ENCODE assay signal across 8 cellular contexts in the genomic region with DNA sequence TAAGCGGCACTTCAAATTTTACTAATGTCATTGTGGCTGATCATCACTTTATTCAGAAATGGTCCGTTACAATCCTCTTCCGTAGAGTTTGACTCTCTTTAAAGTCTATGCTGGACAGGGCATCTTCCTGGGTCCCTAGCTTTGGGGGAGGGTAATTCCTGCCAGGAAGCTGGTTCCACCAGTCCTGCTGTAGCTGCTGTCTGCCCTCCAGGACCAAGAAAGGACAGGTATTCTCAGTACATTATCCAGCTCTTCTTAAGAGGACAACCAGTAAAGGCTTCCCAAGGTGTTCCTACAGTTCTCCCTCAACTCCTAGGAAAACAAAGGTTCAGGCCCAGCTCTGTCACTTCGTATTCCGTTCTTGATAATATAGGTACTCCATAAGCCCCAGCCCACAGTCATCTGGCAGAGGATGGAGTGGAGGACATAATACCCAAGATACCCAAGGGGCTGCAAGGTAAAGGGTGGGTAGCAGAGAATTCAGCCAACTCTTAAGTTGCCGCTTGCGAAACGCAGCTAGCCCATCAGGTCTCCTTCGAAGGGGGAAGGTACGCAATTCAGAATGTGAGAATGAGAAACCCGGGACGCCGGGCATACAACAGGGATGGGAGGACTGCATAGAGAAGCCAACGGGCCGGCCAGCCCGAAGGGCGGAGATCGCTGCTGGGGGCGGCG. TPM values are rescaled to one million over a fixed set of nuclear protein-coding genes. Genes with fewer than 3 reads are reported as not detected.
DNase-seq lines count a peak whose midpoint lies in the region; ATAC-seq and TF ChIP-seq lines count a peak whose summit lies in the region.

No MANE protein-coding gene starts in this region.

- H3K36me3 ChIP-seq in HUES64 (ENCODE audit: insufficient read depth, low read length) (no peaks in the 10 kb centered on the region), gastrocnemius medialis (no peaks in the 10 kb centered on the region)

- peak overlapping the region; percentile 100 for H3K4me3 Mint-ChIP-seq in activated CD4-positive, alpha-beta memory T cell treated with anti-CD3 and anti-CD28 coated beads, Interleukin-2, amount 10 ng/mL, durations not matched to agents 7 days and 5 days

- peaks cover 47% of the 10 kb centered on the region for H3K4me1 Mint-ChIP-seq in activated CD4-positive, alpha-beta memory T cell treated with anti-CD3 and anti-CD28 coated beads, Interleukin-2, amount 10 ng/mL, durations not matched to agents 7 days and 5 days

- TF ChIP-seq CTCF in gastrocnemius medialis (IDR thresholded peaks at IDR 0.05 in 4 of 5, conservative IDR thresholded peaks at IDR 0.05 in 1 of 5) (no peak), omental fat pad (IDR thresholded peaks at IDR 0.05) (no peak)

- in situ Hi-C loops in gastrocnemius medialis (cut with MboI; ENCODE audit: low sequenced_read_pairs in 4 of 4): loop anchor here (10.0 kb wide), 2 partner anchors 61 to 141 kb away; partner anchors contain the start of genes AMD1 (in 2 of the 4) and GTF3C6 (in 2 of the 4)

- CTCF ChIA-PET in activated CD4-positive, alpha-beta memory T cell treated with anti-CD3 and anti-CD28 coated beads, Interleukin-2, amount 10 ng/mL, durations not matched to agents 7 days and 5 days (lab: Charles Lee): interaction anchor here (0.6 to 4.5 kb wide), 5 partner anchors 8 to 131 kb away, joined by 3 to 56 read pairs (median 8); partner anchors contain the start of gene AMD1

- peak overlapping the region; percentile 81 for H3K9ac ChIP-seq in HUES64 (ENCODE audit: low read depth, low read length)

- peak overlapping the region; percentile 81 for H3K27ac Mint-ChIP-seq in activated CD4-positive, alpha-beta memory T cell treated with anti-CD3 and anti-CD28 coated beads, Interleukin-2, amount 10 ng/mL, durations not matched to agents 7 days and 5 days

- intact Hi-C loops in right cardiac atrium (cut with DNase I) (loop anchor here in 1 of 4 donors (10.0 kb wide), 1 partner anchor 61 kb away; the partner anchor contains the start of gene AMD1), gastrocnemius medialis (cut with DNase I; ENCODE audit: low total_unique reads) (loop anchor here (2.0 to 10.0 kb wide), 4 partner anchors 131 to 851 kb away; partner anchors contain the start of genes CDC40 and GTF3C6)

- peaks cover 17% of the 10 kb centered on the region for H3K36me3 Mint-ChIP-seq in activated CD4-positive, alpha-beta memory T cell treated with anti-CD3 and anti-CD28 coated beads, Interleukin-2, amount 10 ng/mL, durations not matched to agents 7 days and 5 days (ENCODE audit: low read depth)

- DNase-seq in NCI-H1417 (lab: John Stamatoyannopoulos, UW): peak in 2 of 3 experiments; percentile 64 to 66
- DNase-seq in NCI-H1417 treated with DMSO at 0.1 percent for 48 hours (lab: John Stamatoyannopoulos, UW): no peak
- DNase-seq in activated CD4-positive, alpha-beta memory T cell treated with anti-CD3 and anti-CD28 coated beads, Interleukin-2, amount 10 ng/mL, durations not matched to agents 7 days and 5 days: no peak
- DNase-seq in right cardiac atrium: no peak
- DNase-seq in gastrocnemius medialis: no peak
- no peak for DNase-seq in omental fat pad (ENCODE audit: low spot score)

- ATAC-seq in right cardiac atrium (no peak), gastrocnemius medialis (no peak), omental fat pad (ENCODE audit: low FRiP score) (no peak), HG02840 (IDR thresholded peaks at IDR 0.05; ENCODE audit: low FRiP score, unreplicated experiment) (no peak)

- H3K27me3 ChIP-seq in HUES64 (ENCODE audit: insufficient read depth, low read length): no peaks in the 10 kb centered on the region
- no peaks in the 10 kb centered on the region for H3K27me3 ChIP-seq in right cardiac atrium (ENCODE audit: control insufficient read depth, insufficient read depth)
- no peaks in the 10 kb centered on the region for H3K27me3 ChIP-seq in gastrocnemius medialis

- H3K9me3 ChIP-seq in HUES64 (ENCODE audit: insufficient read depth, low read depth, low read length) (no peaks in the 10 kb centered on the region), right cardiac atrium (ENCODE audit: control insufficient read depth, low read length) (no peaks in the 10 kb centered on the region), gastrocnemius medialis (no peaks in the 10 kb centered on the region)

- TF ChIP-seq POLR2A in gastrocnemius medialis (IDR thresholded peaks at IDR 0.05): no peak

- H3K27ac ChIP-seq in HUES64 (ENCODE audit: low read depth, low read length): no peak overlapping the region; the same call in 1 of the 2 replicates
- H3K27ac ChIP-seq in right cardiac atrium (ENCODE audit: low read length): no peak overlapping the region
- H3K27ac ChIP-seq in gastrocnemius medialis: peak overlapping the region; percentile 89 to 95 (median 91)

- WGBS in HUES64: 13% methylated on average over 19 of the region's 20 CpGs
- WGBS in right cardiac atrium: 12% methylated on average over 20 of the region's 20 CpGs

- H3K27me3 Mint-ChIP-seq in activated CD4-positive, alpha-beta memory T cell treated with anti-CD3 and anti-CD28 coated beads, Interleukin-2, amount 10 ng/mL, durations not matched to agents 7 days and 5 days: no peaks in the 10 kb centered on the region

- H3K4me1 ChIP-seq in HUES64 (ENCODE audit: insufficient read depth, low read length): peaks cover 14% of the 10 kb centered on the region
- H3K4me1 ChIP-seq in right cardiac atrium (ENCODE audit: control insufficient read depth, insufficient read depth, low read length): peaks cover 2% of the 10 kb centered on the region
- peaks cover 6 to 13% of the 10 kb centered on the region in 2 donors for H3K4me1 ChIP-seq in gastrocnemius medialis

- peak overlapping the region; percentile 60 for H3K4me3 ChIP-seq in HUES64 (ENCODE audit: low read length)
- H3K4me3 ChIP-seq in right cardiac atrium (ENCODE audit: low read length): peak overlapping the region; percentile 74
- peak overlapping the region; percentile 65 to 94 (median 82) for H3K4me3 ChIP-seq in gastrocnemius medialis

- peaks cover 2% of the 10 kb centered on the region for H3K9me3 Mint-ChIP-seq in activated CD4-positive, alpha-beta memory T cell treated with anti-CD3 and anti-CD28 coated beads, Interleukin-2, amount 10 ng/mL, durations not matched to agents 7 days and 5 days

- POLR2A ChIA-PET in activated CD4-positive, alpha-beta memory T cell treated with anti-CD3 and anti-CD28 coated beads, Interleukin-2, amount 10 ng/mL, durations not matched to agents 7 days and 5 days (lab: Charles Lee): interaction anchor here (0.7 to 14.8 kb wide), 16 partner anchors 51 to 673 kb away, joined by 3 to 813 read pairs (median 15); partner anchors contain the start of genes AMD1, GTF3C6 and RPF2

RNA-seq across cellular contexts. Expression of gene CDK19, which starts 1.3 kb away (rescaled TPM):
- 4.3 TPM for polyA plus RNA-seq in HUES64 (2013, experiment 1 of 2)
- 7.1 TPM for polyA plus RNA-seq in HUES64 (2013, experiment 2 of 2)
- 10 to 100 TPM; 30.8 to 33.2 TPM for total RNA-seq in activated CD4-positive, alpha-beta memory T cell treated with anti-CD3 and anti-CD28 coated beads, Interleukin-2, amount 10 ng/mL, durations not matched to agents 7 days and 5 days
- total RNA-seq in right cardiac atrium (10 to 100 TPM in 2 of 4 donors, 1 to 10 TPM in 2; 7.5 to 10.8 (median 9.9) TPM), gastrocnemius medialis (1 to 10 TPM; 3.0 to 7.4 (median 6.3) TPM), omental fat pad (10 to 100 TPM in 1 of 4 donors, 1 to 10 TPM in 3; 7.8 to 15.0 (median 9.8) TPM)
- polyA plus RNA-seq in right cardiac atrium: 4.8 TPM

Comparison
In these comparisons a context has a peak if more than half of its experiments do, and no peak if none do; other contexts are left out.
1. DNase-seq: peak in NCI-H1417 (2 of 3); none in NCI-H1417 treated with DMSO at 0.1 percent for 48 hours (single experiment), activated CD4-positive, alpha-beta memory T cell treated with anti-CD3 and anti-CD28 coated beads, Interleukin-2, amount 10 ng/mL, durations not matched to agents 7 days and 5 days (single experiment), right cardiac atrium (0 of 3), gastrocnemius medialis (0 of 2) and omental fat pad (single experiment).
2. H3K27ac ChIP-seq: peak in gastrocnemius medialis (4 of 4); none in HUES64 (single experiment) and right cardiac atrium (single experiment).
3. Peak in every context shown above with its lines, with median percentiles within 50 percentile points of each other: H3K4me3 ChIP-seq.